ENCODE assay signal across 8 cellular contexts in the genomic region with DNA sequence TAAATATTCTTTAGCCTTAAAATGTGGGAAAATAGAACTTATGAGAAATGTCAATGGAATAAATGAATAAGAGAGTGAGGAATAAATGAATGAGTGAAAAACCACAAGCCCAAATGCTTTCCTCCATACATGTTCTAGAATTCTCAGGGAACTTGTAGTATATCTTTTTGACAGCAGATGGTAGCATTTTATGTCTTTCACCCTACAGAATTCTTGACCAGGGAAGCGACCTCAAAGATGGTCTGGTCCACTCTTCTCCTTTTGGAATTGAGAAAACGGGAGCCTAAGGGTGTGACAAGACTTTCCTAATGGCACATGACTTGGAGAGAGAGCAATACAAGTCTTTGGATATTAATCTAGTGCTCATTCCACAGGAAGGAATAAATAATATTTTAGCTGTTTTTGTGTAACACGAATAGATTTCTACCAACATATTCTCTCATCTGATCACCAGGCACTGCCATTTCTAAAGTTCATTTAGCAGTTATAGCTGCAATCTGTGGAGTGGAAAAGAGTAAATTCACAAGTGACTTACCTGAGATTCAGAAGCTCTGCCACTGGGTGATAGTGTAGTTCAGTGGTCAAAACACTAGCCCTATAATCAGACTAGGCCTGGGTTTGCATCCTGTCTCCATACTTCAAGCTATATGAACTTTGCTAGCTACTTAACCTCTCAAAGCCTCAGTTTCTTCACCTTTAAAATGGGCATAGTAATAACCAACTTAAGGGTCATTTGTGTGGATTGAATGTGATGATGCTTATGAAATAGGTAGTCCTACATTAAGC. TPM values are rescaled to one million over a fixed set of nuclear protein-coding genes. Genes with fewer than 3 reads are reported as not detected.
A peak's percentile ranks its signal among the peaks of the same experiment; 100 is the strongest.
DNase-seq lines count a peak whose midpoint lies in the region; ATAC-seq and TF ChIP-seq lines count a peak whose summit lies in the region.
"Had no signal": no experiment of that assay in that cellular context is flagged by ENCODE, and none has a peak within 500 bp of the region (broad histone marks: within the 10 kb centered on the region; RNA-seq: fewer than 3 reads in every experiment).

No MANE protein-coding gene starts in this region.

- H3K4me1 ChIP-seq in prostate gland (replicated peaks), result no peaks in the 10 kb centered on the region

- H3K27me3 ChIP-seq in prostate gland (replicated peaks; ENCODE audit: insufficient read depth), result no peaks in the 10 kb centered on the region

- peak in 3 of 4 experiments; percentile 29 to 61 (median 52) for TF ChIP-seq CTCF in prostate gland (IDR thresholded peaks at IDR 0.05)

- ATAC-seq in SK-N-SH treated with all-trans-retinoic acid at 6 μM for 48 hours (peak; percentile 86), HG02610 (IDR thresholded peaks at IDR 0.05; ENCODE audit: unreplicated experiment) (no peak), HG02623 (IDR thresholded peaks at IDR 0.05; ENCODE audit: unreplicated experiment) (no peak)

- TF ChIP-seq POLR2A in prostate gland (IDR thresholded peaks at IDR 0.05), result no peak

- no peaks in the 10 kb centered on the region for H3K9me3 ChIP-seq in prostate gland

- POLR2A ChIA-PET in HEK293T (lab: Yijun Ruan, JAX), result no interaction called here

- DNase-seq in Daoy (ENCODE audit: low read depth) (peak; percentile 11), HEK293T (ENCODE audit: extremely low spot score) (peak; percentile 35), fibroblast of peridontal ligament (ENCODE audit: extremely low read depth) (peak; percentile 51), prostate gland (ENCODE audit: low spot score) (no peak)

- CTCF ChIA-PET in HEK293T (lab: Yijun Ruan, JAX), result interaction anchor here (0.8 to 1.8 kb wide), 4 partner anchors 36 to 208 kb away, joined by 3 to 7 read pairs (median 4); no protein-coding TSS in a partner anchor

- WGBS in prostate gland, result 38% methylated on average over 3 of the region's 3 CpGs

- H3K27ac ChIP-seq in prostate gland, result no peak overlapping the region
- H3K27ac ChIP-seq: skin epidermis had no signal

- intact Hi-C loops in prostate gland (cut with DNase I), result no loop called here

- no peaks in the 10 kb centered on the region for H3K36me3 ChIP-seq in prostate gland

- no peak overlapping the region for H3K4me3 ChIP-seq in prostate gland
- H3K4me3 ChIP-seq: skin epidermis had no signal

TF ChIP-seq in HEK293T, 16 proteins besides CTCF, POLR2A, EP300 and RAD21:
- TF ChIP-seq ELF4 (IDR thresholded peaks at IDR 0.05) (no peak), LEF1 (IDR thresholded peaks at IDR 0.05; ENCODE audit: borderline replicate concordance) (no peak), SUZ12 (IDR thresholded peaks at IDR 0.05) (no peak), SP1 (IDR thresholded peaks at IDR 0.05) (no peak), ARNT (IDR thresholded peaks at IDR 0.05) (no peak), FOXA1 (IDR thresholded peaks at IDR 0.05) (no peak), CTBP1 (IDR thresholded peaks at IDR 0.05; ENCODE audit: borderline replicate concordance) (no peak), HDGF (IDR thresholded peaks at IDR 0.05; ENCODE audit: borderline replicate concordance) (no peak), NFRKB (IDR thresholded peaks at IDR 0.05) (no peak), L3MBTL2 (conservative IDR thresholded peaks at IDR 0.05) (no peak), TARDBP (IDR thresholded peaks at IDR 0.05) (no peak), FOXK2 (IDR thresholded peaks at IDR 0.05) (no peak)
- TF ChIP-seq, protein P1, sequence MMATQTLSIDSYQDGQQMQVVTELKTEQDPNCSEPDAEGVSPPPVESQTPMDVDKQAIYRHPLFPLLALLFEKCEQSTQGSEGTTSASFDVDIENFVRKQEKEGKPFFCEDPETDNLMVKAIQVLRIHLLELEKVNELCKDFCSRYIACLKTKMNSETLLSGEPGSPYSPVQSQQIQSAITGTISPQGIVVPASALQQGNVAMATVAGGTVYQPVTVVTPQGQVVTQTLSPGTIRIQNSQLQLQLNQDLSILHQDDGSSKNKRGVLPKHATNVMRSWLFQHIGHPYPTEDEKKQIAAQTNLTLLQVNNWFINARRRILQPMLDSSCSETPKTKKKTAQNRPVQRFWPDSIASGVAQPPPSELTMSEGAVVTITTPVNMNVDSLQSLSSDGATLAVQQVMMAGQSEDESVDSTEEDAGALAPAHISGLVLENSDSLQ (IDR thresholded peaks at IDR 0.05), result no peak

TF ChIP-seq in SK-N-SH treated with all-trans-retinoic acid at 6 μM for 48 hours, 23 proteins besides CTCF, POLR2A, EP300 and RAD21 (continues in another document):
- TF ChIP-seq TCF4 (CRISPR knock-in tag; IDR thresholded peaks at IDR 0.05; ENCODE audit: borderline replicate concordance) (no peak), TOX (CRISPR knock-in tag; IDR thresholded peaks at IDR 0.05; ENCODE audit: borderline replicate concordance) (no peak), GLIS3 (CRISPR knock-in tag; IDR thresholded peaks at IDR 0.05) (no peak), ZNF8 (CRISPR knock-in tag; IDR thresholded peaks at IDR 0.05) (no peak), ZC3H10 (CRISPR knock-in tag; IDR thresholded peaks at IDR 0.05) (no peak), BACH2 (CRISPR knock-in tag; IDR thresholded peaks at IDR 0.05; ENCODE audit: borderline replicate concordance) (no peak), RARB (CRISPR knock-in tag; IDR thresholded peaks at IDR 0.05) (no peak), ZFP30 (CRISPR knock-in tag; IDR thresholded peaks at IDR 0.05) (no peak), OSR1 (CRISPR knock-in tag; IDR thresholded peaks at IDR 0.05) (no peak), SNAI2 (CRISPR knock-in tag; IDR thresholded peaks at IDR 0.05) (no peak)
- TF ChIP-seq, protein P2, sequence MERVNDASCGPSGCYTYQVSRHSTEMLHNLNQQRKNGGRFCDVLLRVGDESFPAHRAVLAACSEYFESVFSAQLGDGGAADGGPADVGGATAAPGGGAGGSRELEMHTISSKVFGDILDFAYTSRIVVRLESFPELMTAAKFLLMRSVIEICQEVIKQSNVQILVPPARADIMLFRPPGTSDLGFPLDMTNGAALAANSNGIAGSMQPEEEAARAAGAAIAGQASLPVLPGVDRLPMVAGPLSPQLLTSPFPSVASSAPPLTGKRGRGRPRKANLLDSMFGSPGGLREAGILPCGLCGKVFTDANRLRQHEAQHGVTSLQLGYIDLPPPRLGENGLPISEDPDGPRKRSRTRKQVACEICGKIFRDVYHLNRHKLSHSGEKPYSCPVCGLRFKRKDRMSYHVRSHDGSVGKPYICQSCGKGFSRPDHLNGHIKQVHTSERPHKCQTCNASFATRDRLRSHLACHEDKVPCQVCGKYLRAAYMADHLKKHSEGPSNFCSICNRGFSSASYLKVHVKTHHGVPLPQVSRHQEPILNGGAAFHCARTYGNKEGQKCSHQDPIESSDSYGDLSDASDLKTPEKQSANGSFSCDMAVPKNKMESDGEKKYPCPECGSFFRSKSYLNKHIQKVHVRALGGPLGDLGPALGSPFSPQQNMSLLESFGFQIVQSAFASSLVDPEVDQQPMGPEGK (CRISPR knock-in tag; IDR thresholded peaks at IDR 0.05; ENCODE audit: borderline replicate concordance), result no peak
- TF ChIP-seq, protein P3, sequence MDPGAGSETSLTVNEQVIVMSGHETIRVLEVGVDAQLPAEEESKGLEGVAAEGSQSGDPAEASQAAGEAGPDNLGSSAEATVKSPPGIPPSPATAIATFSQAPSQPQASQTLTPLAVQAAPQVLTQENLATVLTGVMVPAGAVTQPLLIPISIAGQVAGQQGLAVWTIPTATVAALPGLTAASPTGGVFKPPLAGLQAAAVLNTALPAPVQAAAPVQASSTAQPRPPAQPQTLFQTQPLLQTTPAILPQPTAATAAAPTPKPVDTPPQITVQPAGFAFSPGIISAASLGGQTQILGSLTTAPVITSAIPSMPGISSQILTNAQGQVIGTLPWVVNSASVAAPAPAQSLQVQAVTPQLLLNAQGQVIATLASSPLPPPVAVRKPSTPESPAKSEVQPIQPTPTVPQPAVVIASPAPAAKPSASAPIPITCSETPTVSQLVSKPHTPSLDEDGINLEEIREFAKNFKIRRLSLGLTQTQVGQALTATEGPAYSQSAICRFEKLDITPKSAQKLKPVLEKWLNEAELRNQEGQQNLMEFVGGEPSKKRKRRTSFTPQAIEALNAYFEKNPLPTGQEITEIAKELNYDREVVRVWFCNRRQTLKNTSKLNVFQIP (CRISPR knock-in tag; IDR thresholded peaks at IDR 0.05; ENCODE audit: borderline replicate concordance, low read depth), result no peak
- TF ChIP-seq, protein P4, sequence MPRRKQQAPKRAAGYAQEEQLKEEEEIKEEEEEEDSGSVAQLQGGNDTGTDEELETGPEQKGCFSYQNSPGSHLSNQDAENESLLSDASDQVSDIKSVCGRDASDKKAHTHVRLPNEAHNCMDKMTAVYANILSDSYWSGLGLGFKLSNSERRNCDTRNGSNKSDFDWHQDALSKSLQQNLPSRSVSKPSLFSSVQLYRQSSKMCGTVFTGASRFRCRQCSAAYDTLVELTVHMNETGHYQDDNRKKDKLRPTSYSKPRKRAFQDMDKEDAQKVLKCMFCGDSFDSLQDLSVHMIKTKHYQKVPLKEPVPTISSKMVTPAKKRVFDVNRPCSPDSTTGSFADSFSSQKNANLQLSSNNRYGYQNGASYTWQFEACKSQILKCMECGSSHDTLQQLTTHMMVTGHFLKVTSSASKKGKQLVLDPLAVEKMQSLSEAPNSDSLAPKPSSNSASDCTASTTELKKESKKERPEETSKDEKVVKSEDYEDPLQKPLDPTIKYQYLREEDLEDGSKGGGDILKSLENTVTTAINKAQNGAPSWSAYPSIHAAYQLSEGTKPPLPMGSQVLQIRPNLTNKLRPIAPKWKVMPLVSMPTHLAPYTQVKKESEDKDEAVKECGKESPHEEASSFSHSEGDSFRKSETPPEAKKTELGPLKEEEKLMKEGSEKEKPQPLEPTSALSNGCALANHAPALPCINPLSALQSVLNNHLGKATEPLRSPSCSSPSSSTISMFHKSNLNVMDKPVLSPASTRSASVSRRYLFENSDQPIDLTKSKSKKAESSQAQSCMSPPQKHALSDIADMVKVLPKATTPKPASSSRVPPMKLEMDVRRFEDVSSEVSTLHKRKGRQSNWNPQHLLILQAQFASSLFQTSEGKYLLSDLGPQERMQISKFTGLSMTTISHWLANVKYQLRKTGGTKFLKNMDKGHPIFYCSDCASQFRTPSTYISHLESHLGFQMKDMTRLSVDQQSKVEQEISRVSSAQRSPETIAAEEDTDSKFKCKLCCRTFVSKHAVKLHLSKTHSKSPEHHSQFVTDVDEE (CRISPR knock-in tag; IDR thresholded peaks at IDR 0.05), result no peak

RNA-seq across cellular contexts. Expression of a gene that starts 15.0 kb away (rescaled TPM):
- not detected in 2 replicates for total RNA-seq in Daoy (2014; rRNA removed; shearing (Covaris generic))
- 1 to 10 TPM; 1.1 to 8.4 TPM for total RNA-seq in prostate gland

RNA-seq across cellular contexts. Expression of a gene that starts 28.6 kb away (rescaled TPM):
- total RNA-seq in Daoy (2014; rRNA removed; shearing (Covaris generic)), result not detected in 2 replicates
- 10 to 100 TPM in 1 of 2 donors, 1 to 10 TPM in 1; 9.1 to 10.8 TPM for total RNA-seq in prostate gland

Comparison
In these comparisons a context has a peak if more than half of its experiments do, and no peak if none do; other contexts are left out.
1. RNA of a gene that starts 28.6 kb away (total RNA-seq): 9.1 to 10.8 TPM in prostate gland; not detected in Daoy; every median in the first group is over 10 times any median in the second.